ENCODE assay signal across 8 cellular contexts in genomic region chr1:38858833-38859560, GRCh38. TPM values are rescaled to one million over a fixed set of nuclear protein-coding genes. Genes with fewer than 3 reads are reported as not detected.
DNase-seq lines count a peak whose midpoint lies in the region; ATAC-seq and TF ChIP-seq lines count a peak whose summit lies in the region.

No MANE protein-coding gene starts in this region.

- ATAC-seq in GM18909 (IDR thresholded peaks at IDR 0.05; ENCODE audit: poor library complexity, unreplicated experiment): peak; percentile 28
- peak; percentile 27 for ATAC-seq in HG03139 (IDR thresholded peaks at IDR 0.05; ENCODE audit: unreplicated experiment)

- peak overlapping the region; percentile 74 to 94 (median 90) for H3K27ac ChIP-seq in tibial nerve

- H3K36me3 ChIP-seq in tibial nerve: peaks cover 0 to 20% (median 7%) of the 10 kb centered on the region in 3 donors

- 0 to 1% methylated on average over 14 to 23 of the region's 51 CpGs for WGBS in tibial nerve, 2 donors

- H3K4me3 ChIP-seq in AG10803 (ENCODE audit: low read length) (peak overlapping the region; percentile 89), tibial nerve (peak overlapping the region; percentile 73 to 97 (median 84))

- DNase-seq in AG10803 (ENCODE audit: low read depth) (peak; percentile 61), OCI-M1 (lab: John Stamatoyannopoulos, UW) (peak; percentile 54), activated gamma-delta T cell treated with Interleukin-2 at 50 U/mL for 16 hours (peak; percentile 18), germinal center (ENCODE audit: low spot score) (peak; percentile 68), non-pigmented ciliary epithelial cell (ENCODE audit: low read depth) (peak; percentile 30), tibial nerve (ENCODE audit: low spot score in 2 of 2) (peak; percentile 22 to 30)

- peaks cover 0 to 69% (median 31%) of the 10 kb centered on the region in 4 donors for H3K4me1 ChIP-seq in tibial nerve

- no peak for TF ChIP-seq CTCF in AG10803 (conservative IDR thresholded peaks at IDR 0.05; ENCODE audit: low read length)
- no peak for TF ChIP-seq CTCF in tibial nerve (IDR thresholded peaks at IDR 0.05)

- no peaks in the 10 kb centered on the region for H3K27me3 ChIP-seq in tibial nerve

- TF ChIP-seq EP300 in tibial nerve (IDR thresholded peaks at IDR 0.05): peak in 1 of 2 donors; percentile 11

- H3K9me3 ChIP-seq in tibial nerve: no peaks in the 10 kb centered on the region

- TF ChIP-seq POLR2A in tibial nerve (IDR thresholded peaks at IDR 0.05): no peak

RNA-seq across cellular contexts. Expression of gene RRAGC, which starts 0.6 kb away (rescaled TPM):
- 10 to 100 TPM; 14.2 to 20.0 (median 17.5) TPM for total RNA-seq in tibial nerve

RNA-seq across cellular contexts. Expression of gene MYCBP, which starts 14.2 kb away (rescaled TPM):
- 10 to 100 TPM in 3 of 4 donors, 1 to 10 TPM in 1; 5.5 to 10.9 (median 10.3) TPM for total RNA-seq in tibial nerve

RNA-seq across cellular contexts. Expression of gene GJA9, which starts 22.4 kb away (rescaled TPM):
- not detected for total RNA-seq in tibial nerve

Comparison
In these comparisons a context has a peak if more than half of its experiments do, and no peak if none do; other contexts are left out.
1. Peak in every context shown above with its lines: DNase-seq, ATAC-seq, H3K4me3 ChIP-seq and H3K27ac ChIP-seq.
2. DNase-seq: peak in every context shown above with its lines; median percentile 68 in germinal center; 61 in AG10803; 54 in OCI-M1; 30 in non-pigmented ciliary epithelial cell; 26 in tibial nerve; 18 in activated gamma-delta T cell treated with Interleukin-2 at 50 U/mL for 16 hours.